ENCODE assay signal across 8 cellular contexts in genomic region chr3:126926684-126927404, GRCh38. TPM values are rescaled to one million over a fixed set of nuclear protein-coding genes. Genes with fewer than 3 reads are reported as not detected.
DNase-seq lines count a peak whose midpoint lies in the region; ATAC-seq and TF ChIP-seq lines count a peak whose summit lies in the region.

No MANE protein-coding gene starts in this region.

- H3K4me1 ChIP-seq in prostate gland (replicated peaks), result no peaks in the 10 kb centered on the region

- H3K4me3 ChIP-seq in skeletal muscle cell (ENCODE audit: low read depth, low read length) (no peak overlapping the region), prostate gland (no peak overlapping the region)

- no peaks in the 10 kb centered on the region for H3K9me3 ChIP-seq in prostate gland

- TF ChIP-seq CTCF in glutamatergic neuron (IDR thresholded peaks at IDR 0.05; ENCODE audit: partially characterized antibody, unreplicated experiment) (no peak), endothelial cell (IDR thresholded peaks at IDR 0.05; ENCODE audit: unreplicated experiment) (no peak), prostate gland (IDR thresholded peaks at IDR 0.05) (no peak)

- H3K27me3 ChIP-seq in prostate gland (replicated peaks; ENCODE audit: insufficient read depth), result no peaks in the 10 kb centered on the region

- no peak overlapping the region for H3K27ac ChIP-seq in prostate gland

- H3K9me3 Mint-ChIP-seq in glutamatergic neuron (ENCODE audit: unreplicated experiment) (no peaks in the 10 kb centered on the region), endothelial cell (ENCODE audit: unreplicated experiment) (no peaks in the 10 kb centered on the region)
- no peaks in the 10 kb centered on the region for H3K9me3 Mint-ChIP-seq in activated naive CD4-positive, alpha-beta T cell treated with anti-CD3 and anti-CD28 coated beads, Interleukin-2, amount 50 U/mL, for 72 hours

- WGBS in prostate gland, result 82% methylated on average over 11 of the region's 11 CpGs

- intact Hi-C loops in prostate gland (cut with DNase I), result no loop called here

- H3K27me3 Mint-ChIP-seq in glutamatergic neuron (ENCODE audit: unreplicated experiment) (peaks cover 5% of the 10 kb centered on the region), endothelial cell (ENCODE audit: unreplicated experiment) (peaks cover 7% of the 10 kb centered on the region)

- peak overlapping the region; percentile 1 for H3K4me3 Mint-ChIP-seq in glutamatergic neuron (ENCODE audit: unreplicated experiment)
- H3K4me3 Mint-ChIP-seq in endothelial cell (ENCODE audit: unreplicated experiment), result no peak overlapping the region

- H3K36me3 ChIP-seq in prostate gland, result no peaks in the 10 kb centered on the region

- TF ChIP-seq POLR2A in prostate gland (IDR thresholded peaks at IDR 0.05), result no peak

- no peak overlapping the region for H3K27ac Mint-ChIP-seq in glutamatergic neuron (ENCODE audit: unreplicated experiment)
- no peak overlapping the region for H3K27ac Mint-ChIP-seq in activated naive CD4-positive, alpha-beta T cell treated with anti-CD3 and anti-CD28 coated beads, Interleukin-2, amount 50 U/mL, for 72 hours
- no peak overlapping the region for H3K27ac Mint-ChIP-seq in endothelial cell (ENCODE audit: unreplicated experiment)

- peak; percentile 94 for DNase-seq in GM03348 (ENCODE audit: low spot score)
- peak; percentile 85 for DNase-seq in amniotic epithelial cell (ENCODE audit: low read depth)
- no peak for DNase-seq in glutamatergic neuron
- peak; percentile 82 for DNase-seq in skeletal muscle cell (ENCODE audit: low read depth)
- DNase-seq in activated naive CD4-positive, alpha-beta T cell treated with anti-CD3 and anti-CD28 coated beads, Interleukin-2, amount 50 U/mL, for 72 hours (ENCODE audit: low spot score in 2 of 2), result no peak
- no peak for DNase-seq in endothelial cell (ENCODE audit: low spot score)
- DNase-seq in prostate gland (ENCODE audit: low spot score), result no peak

- no peaks in the 10 kb centered on the region for H3K36me3 Mint-ChIP-seq in glutamatergic neuron (ENCODE audit: unreplicated experiment)
- no peaks in the 10 kb centered on the region for H3K36me3 Mint-ChIP-seq in activated naive CD4-positive, alpha-beta T cell treated with anti-CD3 and anti-CD28 coated beads, Interleukin-2, amount 50 U/mL, for 72 hours
- peaks cover 3% of the 10 kb centered on the region for H3K36me3 Mint-ChIP-seq in endothelial cell (ENCODE audit: low read depth, unreplicated experiment)

- no peak for ATAC-seq in activated naive CD4-positive, alpha-beta T cell treated with anti-CD3 and anti-CD28 coated beads, Interleukin-2, amount 50 U/mL, for 72 hours
- no peak for ATAC-seq in GM21423 (IDR thresholded peaks at IDR 0.05; ENCODE audit: unreplicated experiment)

- H3K4me1 Mint-ChIP-seq in glutamatergic neuron (ENCODE audit: low read depth, unreplicated experiment) (peaks cover 37% of the 10 kb centered on the region), endothelial cell (ENCODE audit: unreplicated experiment) (peaks cover 33% of the 10 kb centered on the region)

RNA-seq across cellular contexts. Expression of gene PLXNA1, which starts 56.1 kb away (rescaled TPM):
- total RNA-seq in glutamatergic neuron (ENCODE audit: unreplicated experiment) (110 TPM), endothelial cell (ENCODE audit: unreplicated experiment) (31.8 TPM), prostate gland (10 to 100 TPM; 17.0 to 49.5 TPM)
- 1 to 10 TPM; 2.1 to 7.6 TPM for total RNA-seq in activated naive CD4-positive, alpha-beta T cell treated with anti-CD3 and anti-CD28 coated beads, Interleukin-2, amount 50 U/mL, for 72 hours

Comparison
In these comparisons a context has a peak if more than half of its experiments do, and no peak if none do; other contexts are left out.
1. DNase-seq: peak in GM03348 (single experiment), amniotic epithelial cell (single experiment) and skeletal muscle cell (single experiment); none in glutamatergic neuron (single experiment), activated naive CD4-positive, alpha-beta T cell treated with anti-CD3 and anti-CD28 coated beads, Interleukin-2, amount 50 U/mL, for 72 hours (0 of 2), endothelial cell (single experiment) and prostate gland (single experiment).